ENCODE assay signal across 11 cellular contexts in genomic region chr20:21323640-21324039, GRCh38. TPM values are rescaled to one million over a fixed set of nuclear protein-coding genes. Genes with fewer than 3 reads are reported as not detected.
DNase-seq lines count a peak whose midpoint lies in the region; ATAC-seq and TF ChIP-seq lines count a peak whose summit lies in the region.
"Had no signal": no experiment of that assay in that cellular context is flagged by ENCODE, and none has a peak within 500 bp of the region (broad histone marks: within the 10 kb centered on the region; RNA-seq: fewer than 3 reads in every experiment).

No MANE protein-coding gene starts in this region.

- peaks cover 63% of the 10 kb centered on the region for H3K4me1 Mint-ChIP-seq in activated naive CD4-positive, alpha-beta T cell treated with anti-CD3 and anti-CD28 coated beads for 36 hours (ENCODE audit: low read depth)

- peaks cover 95% of the 10 kb centered on the region for H4K20me1 ChIP-seq in SK-N-SH (ENCODE audit: insufficient read depth)
- H4K20me1 ChIP-seq in smooth muscle cell (ENCODE audit: low read depth) = peaks cover 96% of the 10 kb centered on the region

- H3K79me2 ChIP-seq in SK-N-SH (ENCODE audit: insufficient read depth) (peaks cover 100% of the 10 kb centered on the region), smooth muscle cell (ENCODE audit: low read depth) (peaks cover 100% of the 10 kb centered on the region)

- H3K36me3 Mint-ChIP-seq in activated naive CD4-positive, alpha-beta T cell treated with anti-CD3 and anti-CD28 coated beads for 36 hours (ENCODE audit: low read depth) = peaks cover 31% of the 10 kb centered on the region

- no peak overlapping the region for H3K4me3 ChIP-seq in SK-N-SH (ENCODE audit: low read depth in 2 of 2, low read length in 1 of 2)
- no peak overlapping the region for H3K4me3 ChIP-seq in smooth muscle cell

- CTCF ChIA-PET in activated naive CD4-positive, alpha-beta T cell treated with anti-CD3 and anti-CD28 coated beads for 36 hours (lab: Charles Lee) = interaction anchor here (0.6 kb wide), 1 partner anchor 28 kb away, joined by 4 read pairs; no protein-coding TSS in a partner anchor
- CTCF ChIA-PET in SK-N-SH (lab: Yijun Ruan, JAX) = interaction anchor here (0.7 to 1.6 kb wide), 2 partner anchors 12 to 19 kb away, joined by 3 to 4 read pairs; no protein-coding TSS in a partner anchor

- no peak overlapping the region for H3K4me3 Mint-ChIP-seq in activated naive CD4-positive, alpha-beta T cell treated with anti-CD3 and anti-CD28 coated beads for 36 hours

- peaks cover 8 to 12% of the 10 kb centered on the region in 2 experiments for H3K36me3 ChIP-seq in SK-N-SH (replicated peaks in 1 of 2; ENCODE audit: control insufficient read depth in 1 of 2, insufficient read depth in 2 of 2, low read length in 1 of 2)
- H3K36me3 ChIP-seq in smooth muscle cell (ENCODE audit: low read depth) = no peaks in the 10 kb centered on the region

- H3K27ac ChIP-seq in SK-N-SH (ENCODE audit: low read depth in 2 of 2, low read length in 1 of 2) (no peak overlapping the region), smooth muscle cell (ENCODE audit: low read depth) (peak overlapping the region; percentile 28)

- H3K27me3 ChIP-seq in SK-N-SH (ENCODE audit: insufficient read depth) (no peaks in the 10 kb centered on the region), smooth muscle cell (ENCODE audit: low read depth) (no peaks in the 10 kb centered on the region)

- TF ChIP-seq EP300 in SK-N-SH (IDR thresholded peaks at IDR 0.05; ENCODE audit: borderline replicate concordance in 1 of 2, low read depth in 1 of 2, low read length in 1 of 2) = no peak

- H2AFZ ChIP-seq in SK-N-SH (ENCODE audit: low read depth) (no peak overlapping the region), smooth muscle cell (ENCODE audit: low read depth) (no peak overlapping the region)

- H3F3A ChIP-seq in SK-N-SH (replicated peaks; ENCODE audit: insufficient read depth) (no peaks in the 10 kb centered on the region), smooth muscle cell (ENCODE audit: low read depth) (no peaks in the 10 kb centered on the region)

- intact Hi-C loops in activated naive CD4-positive, alpha-beta T cell treated with anti-CD3 and anti-CD28 coated beads for 36 hours (cut with micrococcal nuclease) = no loop called here

- H3K27me3 Mint-ChIP-seq in activated naive CD4-positive, alpha-beta T cell treated with anti-CD3 and anti-CD28 coated beads for 36 hours (ENCODE audit: low read depth) = no peaks in the 10 kb centered on the region
- H3K27me3 Mint-ChIP-seq: CD4-positive, CD25-positive, alpha-beta regulatory T cell had no signal

- H3K4me2 ChIP-seq in SK-N-SH (no peak overlapping the region), smooth muscle cell (peak overlapping the region; percentile 20)

- H3K4me1 ChIP-seq in SK-N-SH (ENCODE audit: control insufficient read depth in 1 of 2, insufficient read depth in 2 of 2, low read depth in 1 of 2, low read length in 1 of 2) (peaks cover 2 to 21% of the 10 kb centered on the region in 2 experiments; a peak in 3 of 4 replicates), smooth muscle cell (ENCODE audit: low read depth) (no peaks in the 10 kb centered on the region)

- POLR2A ChIA-PET in SK-N-SH (lab: Yijun Ruan, JAX) = no interaction called here

- TF ChIP-seq RAD21 in SK-N-SH (IDR thresholded peaks at IDR 0.05; ENCODE audit: low read length) = no peak

- no peak for TF ChIP-seq CTCF in SK-N-SH (IDR thresholded peaks at IDR 0.05)
- no peak for TF ChIP-seq CTCF in smooth muscle cell (IDR thresholded peaks at IDR 0.05; ENCODE audit: borderline replicate concordance, insufficient read depth, poor library complexity, severe bottlenecking)

- H3K27ac Mint-ChIP-seq in activated naive CD4-positive, alpha-beta T cell treated with anti-CD3 and anti-CD28 coated beads for 36 hours = peak overlapping the region; percentile 64

- ATAC-seq in GM21381 (IDR thresholded peaks at IDR 0.05; ENCODE audit: unreplicated experiment) (no peak), HG02610 (IDR thresholded peaks at IDR 0.05; ENCODE audit: unreplicated experiment) (no peak)

- peaks cover 7% of the 10 kb centered on the region for H3K9me3 Mint-ChIP-seq in activated naive CD4-positive, alpha-beta T cell treated with anti-CD3 and anti-CD28 coated beads for 36 hours

- H3K9me2 ChIP-seq in SK-N-SH = no peaks in the 10 kb centered on the region; the same call in 1 of the 2 replicates

- H3K9ac ChIP-seq in SK-N-SH = no peak overlapping the region
- no peak overlapping the region for H3K9ac ChIP-seq in smooth muscle cell (ENCODE audit: low read depth)

- H3K9me3 ChIP-seq in SK-N-SH = 0 out of 2 replicates have a peak, but pooled peaks cover 5% of the 10 kb centered on the region
- H3K9me3 ChIP-seq in smooth muscle cell (replicated peaks; ENCODE audit: low read depth) = no peaks in the 10 kb centered on the region

- DNase-seq in activated naive CD4-positive, alpha-beta T cell treated with anti-CD3 and anti-CD28 coated beads for 36 hours = no peak
- DNase-seq in activated naive CD4-positive, alpha-beta T cell (lab: John Stamatoyannopoulos, UW) = no peak
- DNase-seq in SK-N-SH (no peak), fibroblast of the conjunctiva (ENCODE audit: low read depth) (peak; percentile 57), smooth muscle cell (lab: John Stamatoyannopoulos, UW; ENCODE audit: unreplicated experiment) (no peak), amniotic stem cell (lab: John Stamatoyannopoulos, UW) (no peak)
- DNase-seq: activated CD4-positive, alpha-beta T cell treated with anti-CD3 and anti-CD28 coated beads for 1 hour; CD4-positive, CD25-positive, alpha-beta regulatory T cell; NCI-H510A had no signal

- WGBS in SK-N-SH (ENCODE audit: low lambda C conversion rate) = 76% methylated on average over 3 of the region's 3 CpGs
- WGBS in smooth muscle cell (ENCODE audit: low lambda C conversion rate) = 67% methylated on average over 3 of the region's 3 CpGs

TF ChIP-seq in SK-N-SH, 30 proteins besides CTCF, POLR2A, EP300 and RAD21:
- no peak for TF ChIP-seq MXI1 (IDR thresholded peaks at IDR 0.05; ENCODE audit: low read depth, low read length)
- 0 out of 2 replicates have a peak, but pooled peaks have one; percentile 12 for TF ChIP-seq NFIC (IDR thresholded peaks at IDR 0.05; ENCODE audit: borderline replicate concordance)
- TF ChIP-seq FOSL2 (IDR thresholded peaks at IDR 0.05; ENCODE audit: borderline replicate concordance, low read depth) = peak; percentile 22; the same call in 1 of the 2 replicates

RNA-seq across cellular contexts. Expression of gene XRN2, which starts 20.5 kb away (rescaled TPM):
- total RNA-seq in activated naive CD4-positive, alpha-beta T cell treated with anti-CD3 and anti-CD28 coated beads for 36 hours = 10 to 100 TPM; 76.5 to 81.9 TPM
- polyA plus RNA-seq in SK-N-SH (2012; rRNA removed) = 44.5 and 56.5 TPM in 2 replicates
- polyA plus RNA-seq in SK-N-SH (2012; cell fraction: cytosol; rRNA removed) = 60.8 and 67.0 TPM in 2 replicates
- polyA plus RNA-seq in SK-N-SH (2012; cell fraction: nucleus; rRNA removed) = 37.1 and 64.3 TPM in 2 replicates
- total RNA-seq in smooth muscle cell = 83.7 and 90.2 TPM in 2 replicates
- 41.3 and 43.4 TPM in 2 replicates for polyA plus RNA-seq in smooth muscle cell
